In genomic region chr5:125972706-125973105, GRCh38 we compare ENCODE assay signal across 2 cellular contexts.
TF ChIP-seq lines count a peak whose summit lies in the region.

No MANE protein-coding gene starts in this region.

TF ChIP-seq in GM23338, 12 proteins besides CTCF, POLR2A, EP300 and RAD21:
- TF ChIP-seq ZNF462 (CRISPR knock-in tag; IDR thresholded peaks at IDR 0.05) (no peak), STAT1 (IDR thresholded peaks at IDR 0.05; ENCODE audit: unreplicated experiment) (no peak), NANOG (IDR thresholded peaks at IDR 0.05; ENCODE audit: borderline replicate concordance) (no peak), POLR2AphosphoS5 (IDR thresholded peaks at IDR 0.05; ENCODE audit: low read depth) (no peak), JUNB (IDR thresholded peaks at IDR 0.05; ENCODE audit: unreplicated experiment) (no peak), EZH2phosphoT487 (IDR thresholded peaks at IDR 0.05; ENCODE audit: unreplicated experiment) (no peak), REST (IDR thresholded peaks at IDR 0.05; ENCODE audit: unreplicated experiment) (no peak)

TF ChIP-seq in H1, 55 proteins besides CTCF, POLR2A, EP300 and RAD21:
- no peak for TF ChIP-seq SAP30 (IDR thresholded peaks at IDR 0.05; ENCODE audit: insufficient read depth, insufficient replicate concordance, low read length)
- TF ChIP-seq TEAD4 (IDR thresholded peaks at IDR 0.05; ENCODE audit: low read depth, low read length) = no peak
- no peak for TF ChIP-seq BACH1 (IDR thresholded peaks at IDR 0.05; ENCODE audit: low read length)
- no peak for TF ChIP-seq RNF2 (IDR thresholded peaks at IDR 0.05; ENCODE audit: borderline replicate concordance, low read depth, low read length, missing control alignments, poor library complexity, severe bottlenecking)
- TF ChIP-seq TCF12 (IDR thresholded peaks at IDR 0.05; ENCODE audit: low read depth, low read length) = no peak
- no peak for TF ChIP-seq GABPA (IDR thresholded peaks at IDR 0.05; ENCODE audit: borderline replicate concordance, insufficient read depth, low read length)
- no peak for TF ChIP-seq BRCA1 (IDR thresholded peaks at IDR 0.05; ENCODE audit: low read depth, low read length)
